In the genomic region with DNA sequence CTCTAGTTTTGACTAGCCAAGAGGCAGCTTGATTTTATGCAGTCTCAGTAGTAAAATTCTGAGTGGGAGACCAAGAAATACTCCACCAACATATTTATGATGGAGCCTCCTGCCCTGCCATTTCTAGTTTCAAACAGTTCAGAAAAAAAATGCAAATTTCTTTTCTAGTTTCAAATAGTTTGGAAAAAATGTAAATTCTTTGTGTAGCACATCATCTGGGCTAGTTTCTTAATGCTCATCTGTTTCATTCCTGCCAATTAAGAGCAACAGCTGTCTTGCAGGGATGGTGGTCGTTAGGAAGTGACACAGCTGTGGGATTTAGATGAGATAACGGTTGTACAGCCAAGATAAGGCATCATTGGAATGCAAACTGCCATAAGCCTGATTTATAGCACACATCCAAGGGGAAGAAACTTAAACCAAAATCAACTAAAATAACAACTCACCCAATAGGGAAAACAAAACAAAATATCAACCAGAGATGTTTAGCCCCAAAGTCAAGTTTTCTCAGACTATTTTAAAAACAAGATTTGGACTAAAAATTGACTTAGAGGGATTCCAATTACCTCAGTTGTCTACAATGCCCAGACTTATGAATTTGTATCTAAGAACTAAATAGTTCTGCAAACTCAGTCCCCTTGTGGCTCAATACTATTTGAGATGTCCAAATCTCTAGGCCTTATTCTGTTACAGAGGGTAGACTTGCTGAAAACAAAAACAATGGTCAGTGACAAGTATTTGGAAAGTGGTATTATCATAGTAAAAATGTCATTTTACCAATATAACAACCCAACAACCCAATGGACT, we compare ENCODE assay signal across 13 cellular contexts.
A peak's percentile ranks its signal among the peaks of the same experiment; 100 is the strongest.
DNase-seq lines count a peak whose midpoint lies in the region; ATAC-seq, FAIRE-seq and TF ChIP-seq lines count a peak whose summit lies in the region.
"Had no signal": no experiment of that assay in that cellular context is flagged by ENCODE, and none has a peak within 500 bp of the region (broad histone marks: within the 10 kb centered on the region; RNA-seq: fewer than 3 reads in every experiment).

No MANE protein-coding gene starts in this region.

- H3K4me1 Mint-ChIP-seq in osteocyte (ENCODE audit: unreplicated experiment) = peaks cover 30% of the 10 kb centered on the region

- peak overlapping the region; percentile 47 for H3K27ac Mint-ChIP-seq in osteocyte (ENCODE audit: unreplicated experiment)

- no peak overlapping the region for H3K27ac ChIP-seq in brain microvascular endothelial cell
- H3K27ac ChIP-seq: epithelial cell of prostate had no signal

- ATAC-seq in HG02870 (IDR thresholded peaks at IDR 0.05; ENCODE audit: unreplicated experiment) (peak; percentile 64), esophagus mucosa (no peak), HG03442 (IDR thresholded peaks at IDR 0.05; ENCODE audit: unreplicated experiment) (no peak)

- in situ Hi-C loops in brain microvascular endothelial cell (cut with HindIII; ENCODE audit: low pct_ligation_motif_present, low sequenced_read_pairs) = no loop called here

- TF ChIP-seq CTCF in brain microvascular endothelial cell (IDR thresholded peaks at IDR 0.05; ENCODE audit: low read depth, low read length, missing control alignments) (no peak), osteocyte (IDR thresholded peaks at IDR 0.05) (no peak)

- H3K27me3 ChIP-seq in brain microvascular endothelial cell (replicated peaks) = no peaks in the 10 kb centered on the region

- no peak overlapping the region for H3K4me3 Mint-ChIP-seq in osteocyte (ENCODE audit: unreplicated experiment)

- H3K9me3 Mint-ChIP-seq in osteocyte (ENCODE audit: unreplicated experiment) = no peaks in the 10 kb centered on the region

- no peak overlapping the region for H3K4me3 ChIP-seq in brain microvascular endothelial cell (ENCODE audit: low read depth, low read length)

- H3K27me3 Mint-ChIP-seq in osteocyte (ENCODE audit: unreplicated experiment) = no peaks in the 10 kb centered on the region

- H3K36me3 Mint-ChIP-seq in osteocyte (ENCODE audit: unreplicated experiment) = no peaks in the 10 kb centered on the region

- no peak for DNase-seq in GM18507 (ENCODE audit: extremely low spot score, insufficient read length, low read depth)
- peak; percentile 61 for DNase-seq in brain microvascular endothelial cell
- DNase-seq in osteocyte (ENCODE audit: extremely low spot score, unreplicated experiment) = no peak
- no peak for DNase-seq in T-helper 2 cell
- DNase-seq in ureter (ENCODE audit: low spot score) = no peak
- DNase-seq: NCI-H1105, NCI-H748 treated with DMSO at 0.1 percent for 48 hours, retina had no signal

- FAIRE-seq in GM18507 (lab: Jason Lieb, UNC) = peak; percentile 9
- FAIRE-seq: bronchial epithelial cell had no signal

- no peaks in the 10 kb centered on the region for H3K36me3 ChIP-seq in brain microvascular endothelial cell (replicated peaks)
